ENCODE assay signal across 1 cellular context in the genomic region with DNA sequence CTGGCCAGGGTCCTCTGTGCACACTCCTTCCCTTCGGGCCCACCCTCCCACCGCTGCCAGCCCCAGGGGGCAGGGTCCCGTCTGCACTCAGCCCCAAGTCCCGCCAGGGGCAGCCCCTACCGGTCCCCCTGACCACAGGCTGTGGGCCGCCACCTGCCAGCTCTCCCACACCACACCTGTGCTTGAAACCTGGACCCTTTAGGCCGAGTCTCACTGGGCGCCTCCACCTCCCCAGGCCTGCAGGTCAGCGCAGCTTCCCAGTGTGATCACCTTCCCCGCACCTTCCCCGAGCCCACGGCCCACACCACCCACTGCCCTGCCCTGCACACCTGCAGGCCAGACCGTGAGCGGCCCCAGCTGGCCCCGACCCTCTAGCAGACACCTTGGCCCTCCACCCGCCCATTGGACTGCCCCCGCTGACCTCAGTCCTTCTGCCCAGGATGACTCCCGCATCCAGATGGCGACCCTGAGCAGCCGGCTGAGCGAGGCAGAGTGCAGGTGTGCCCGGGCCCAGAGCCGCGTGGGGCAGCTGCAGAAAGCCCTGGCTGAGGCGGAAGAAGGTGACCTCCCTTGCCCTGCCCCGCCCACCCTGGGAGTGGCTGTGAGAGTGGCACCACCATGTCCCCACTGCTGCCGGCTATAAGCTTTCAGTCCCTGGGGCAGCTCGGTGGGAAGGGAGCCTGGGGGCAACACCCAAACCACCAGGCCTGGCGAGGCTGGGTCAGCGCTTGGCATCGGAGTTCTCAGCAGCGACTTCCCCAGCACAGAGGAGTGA.
A peak's percentile ranks its signal among the peaks of the same experiment; 100 is the strongest.
TF ChIP-seq lines count a peak whose summit lies in the region.

No MANE protein-coding gene starts in this region.

TF ChIP-seq in HepG2, 621 proteins besides CTCF, POLR2A, EP300 and RAD21 (continued from another document and continues in another):
- TF ChIP-seq, protein P1, sequence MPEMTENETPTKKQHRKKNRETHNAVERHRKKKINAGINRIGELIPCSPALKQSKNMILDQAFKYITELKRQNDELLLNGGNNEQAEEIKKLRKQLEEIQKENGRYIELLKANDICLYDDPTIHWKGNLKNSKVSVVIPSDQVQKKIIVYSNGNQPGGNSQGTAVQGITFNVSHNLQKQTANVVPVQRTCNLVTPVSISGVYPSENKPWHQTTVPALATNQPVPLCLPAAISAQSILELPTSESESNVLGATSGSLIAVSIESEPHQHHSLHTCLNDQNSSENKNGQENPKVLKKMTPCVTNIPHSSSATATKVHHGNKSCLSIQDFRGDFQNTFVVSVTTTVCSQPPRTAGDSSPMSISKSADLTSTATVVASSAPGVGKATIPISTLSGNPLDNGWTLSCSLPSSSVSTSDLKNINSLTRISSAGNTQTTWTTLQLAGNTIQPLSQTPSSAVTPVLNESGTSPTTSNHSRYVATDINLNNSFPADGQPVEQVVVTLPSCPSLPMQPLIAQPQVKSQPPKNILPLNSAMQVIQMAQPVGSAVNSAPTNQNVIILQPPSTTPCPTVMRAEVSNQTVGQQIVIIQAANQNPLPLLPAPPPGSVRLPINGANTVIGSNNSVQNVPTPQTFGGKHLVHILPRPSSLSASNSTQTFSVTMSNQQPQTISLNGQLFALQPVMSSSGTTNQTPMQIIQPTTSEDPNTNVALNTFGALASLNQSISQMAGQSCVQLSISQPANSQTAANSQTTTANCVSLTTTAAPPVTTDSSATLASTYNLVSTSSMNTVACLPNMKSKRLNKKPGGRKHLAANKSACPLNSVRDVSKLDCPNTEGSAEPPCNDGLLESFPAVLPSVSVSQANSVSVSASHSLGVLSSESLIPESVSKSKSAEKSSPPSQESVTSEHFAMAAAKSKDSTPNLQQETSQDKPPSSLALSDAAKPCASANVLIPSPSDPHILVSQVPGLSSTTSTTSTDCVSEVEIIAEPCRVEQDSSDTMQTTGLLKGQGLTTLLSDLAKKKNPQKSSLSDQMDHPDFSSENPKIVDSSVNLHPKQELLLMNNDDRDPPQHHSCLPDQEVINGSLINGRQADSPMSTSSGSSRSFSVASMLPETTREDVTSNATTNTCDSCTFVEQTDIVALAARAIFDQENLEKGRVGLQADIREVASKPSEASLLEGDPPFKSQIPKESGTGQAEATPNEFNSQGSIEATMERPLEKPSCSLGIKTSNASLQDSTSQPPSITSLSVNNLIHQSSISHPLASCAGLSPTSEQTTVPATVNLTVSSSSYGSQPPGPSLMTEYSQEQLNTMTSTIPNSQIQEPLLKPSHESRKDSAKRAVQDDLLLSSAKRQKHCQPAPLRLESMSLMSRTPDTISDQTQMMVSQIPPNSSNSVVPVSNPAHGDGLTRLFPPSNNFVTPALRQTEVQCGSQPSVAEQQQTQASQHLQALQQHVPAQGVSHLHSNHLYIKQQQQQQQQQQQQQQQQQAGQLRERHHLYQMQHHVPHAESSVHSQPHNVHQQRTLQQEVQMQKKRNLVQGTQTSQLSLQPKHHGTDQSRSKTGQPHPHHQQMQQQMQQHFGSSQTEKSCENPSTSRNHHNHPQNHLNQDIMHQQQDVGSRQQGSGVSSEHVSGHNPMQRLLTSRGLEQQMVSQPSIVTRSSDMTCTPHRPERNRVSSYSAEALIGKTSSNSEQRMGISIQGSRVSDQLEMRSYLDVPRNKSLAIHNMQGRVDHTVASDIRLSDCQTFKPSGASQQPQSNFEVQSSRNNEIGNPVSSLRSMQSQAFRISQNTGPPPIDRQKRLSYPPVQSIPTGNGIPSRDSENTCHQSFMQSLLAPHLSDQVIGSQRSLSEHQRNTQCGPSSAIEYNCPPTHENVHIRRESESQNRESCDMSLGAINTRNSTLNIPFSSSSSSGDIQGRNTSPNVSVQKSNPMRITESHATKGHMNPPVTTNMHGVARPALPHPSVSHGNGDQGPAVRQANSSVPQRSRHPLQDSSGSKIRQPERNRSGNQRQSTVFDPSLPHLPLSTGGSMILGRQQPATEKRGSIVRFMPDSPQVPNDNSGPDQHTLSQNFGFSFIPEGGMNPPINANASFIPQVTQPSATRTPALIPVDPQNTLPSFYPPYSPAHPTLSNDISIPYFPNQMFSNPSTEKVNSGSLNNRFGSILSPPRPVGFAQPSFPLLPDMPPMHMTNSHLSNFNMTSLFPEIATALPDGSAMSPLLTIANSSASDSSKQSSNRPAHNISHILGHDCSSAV (CRISPR knock-in tag; IDR thresholded peaks at IDR 0.05; ENCODE audit: borderline replicate concordance): no peak
- TF ChIP-seq PCBP1 (IDR thresholded peaks at IDR 0.05; ENCODE audit: borderline replicate concordance, low read depth, low read length) (0 out of 2 replicates have a peak, but pooled peaks have one; percentile 11), ELF3 (CRISPR knock-in tag; IDR thresholded peaks at IDR 0.05) (no peak), ZNF782 (CRISPR knock-in tag; IDR thresholded peaks at IDR 0.05; ENCODE audit: borderline replicate concordance) (no peak), ZNF547 (CRISPR knock-in tag; IDR thresholded peaks at IDR 0.05) (no peak; the same call in 1 of the 2 replicates), MTA3 (CRISPR knock-in tag; IDR thresholded peaks at IDR 0.05) (no peak), SATB2 (CRISPR knock-in tag; IDR thresholded peaks at IDR 0.05) (no peak), XRCC5 (optimal IDR thresholded peaks at IDR 0.05; ENCODE audit: low read length) (no peak), ZNF614 (CRISPR knock-in tag; IDR thresholded peaks at IDR 0.05; ENCODE audit: borderline replicate concordance) (no peak), SALL1 (CRISPR knock-in tag; IDR thresholded peaks at IDR 0.05) (peak; percentile 55), NKX3-1 (CRISPR knock-in tag; IDR thresholded peaks at IDR 0.05) (no peak), CBX5 (CRISPR knock-in tag; IDR thresholded peaks at IDR 0.05; ENCODE audit: borderline replicate concordance) (no peak), GABPB1 (CRISPR knock-in tag; IDR thresholded peaks at IDR 0.05) (peak; percentile 53; the same call in 1 of the 2 replicates), MEF2D (CRISPR knock-in tag; IDR thresholded peaks at IDR 0.05) (no peak), RBFOX2 (IDR thresholded peaks at IDR 0.05; ENCODE audit: low read depth, low read length) (peak; percentile 66), ZFX (CRISPR knock-in tag; IDR thresholded peaks at IDR 0.05; ENCODE audit: low read depth) (peak; percentile 90), MAFG (CRISPR knock-in tag; IDR thresholded peaks at IDR 0.05) (0 out of 2 replicates have a peak, but pooled peaks have one; percentile 4), REL (CRISPR knock-in tag; conservative IDR thresholded peaks at IDR 0.05) (no peak), ZSCAN22 (CRISPR knock-in tag; IDR thresholded peaks at IDR 0.05) (no peak; the same call in 1 of the 2 replicates), ZNF605 (CRISPR knock-in tag; IDR thresholded peaks at IDR 0.05) (peak; percentile 41; the same call in 1 of the 2 replicates), ZNF737 (CRISPR knock-in tag; IDR thresholded peaks at IDR 0.05; ENCODE audit: borderline replicate concordance) (no peak), NR2F6 (IDR thresholded peaks at IDR 0.05) (peak; percentile 66; the same call in 1 of the 2 replicates), NR2F6 (CRISPR knock-in tag; IDR thresholded peaks at IDR 0.05) (peak; percentile 72), ZBTB1 (CRISPR knock-in tag; IDR thresholded peaks at IDR 0.05; ENCODE audit: borderline replicate concordance) (no peak), GTF2F1 (IDR thresholded peaks at IDR 0.05; ENCODE audit: low read length) (no peak), SP4 (CRISPR knock-in tag; IDR thresholded peaks at IDR 0.05) (peak; percentile 69), ZIK1 (CRISPR knock-in tag; IDR thresholded peaks at IDR 0.05; ENCODE audit: borderline replicate concordance, low read depth) (no peak), ZMAT3 (CRISPR knock-in tag; conservative IDR thresholded peaks at IDR 0.05) (no peak), ZNF33A (CRISPR knock-in tag; IDR thresholded peaks at IDR 0.05; ENCODE audit: borderline replicate concordance) (no peak), TARDBP (CRISPR knock-in tag; IDR thresholded peaks at IDR 0.05) (no peak), ZBTB20 (CRISPR knock-in tag; IDR thresholded peaks at IDR 0.05; ENCODE audit: borderline replicate concordance, low read depth) (no peak)
- TF ChIP-seq, protein P2, sequence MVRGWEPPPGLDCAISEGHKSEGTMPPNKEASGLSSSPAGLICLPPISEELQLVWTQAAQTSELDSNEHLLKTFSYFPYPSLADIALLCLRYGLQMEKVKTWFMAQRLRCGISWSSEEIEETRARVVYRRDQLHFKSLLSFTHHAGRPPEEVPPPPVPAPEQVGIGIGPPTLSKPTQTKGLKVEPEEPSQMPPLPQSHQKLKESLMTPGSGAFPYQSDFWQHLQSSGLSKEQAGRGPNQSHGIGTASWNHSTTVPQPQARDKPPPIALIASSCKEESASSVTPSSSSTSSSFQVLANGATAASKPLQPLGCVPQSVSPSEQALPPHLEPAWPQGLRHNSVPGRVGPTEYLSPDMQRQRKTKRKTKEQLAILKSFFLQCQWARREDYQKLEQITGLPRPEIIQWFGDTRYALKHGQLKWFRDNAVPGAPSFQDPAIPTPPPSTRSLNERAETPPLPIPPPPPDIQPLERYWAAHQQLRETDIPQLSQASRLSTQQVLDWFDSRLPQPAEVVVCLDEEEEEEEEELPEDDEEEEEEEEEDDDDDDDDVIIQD (CRISPR knock-in tag; IDR thresholded peaks at IDR 0.05; ENCODE audit: low read depth): no peak
- TF ChIP-seq, protein P3, sequence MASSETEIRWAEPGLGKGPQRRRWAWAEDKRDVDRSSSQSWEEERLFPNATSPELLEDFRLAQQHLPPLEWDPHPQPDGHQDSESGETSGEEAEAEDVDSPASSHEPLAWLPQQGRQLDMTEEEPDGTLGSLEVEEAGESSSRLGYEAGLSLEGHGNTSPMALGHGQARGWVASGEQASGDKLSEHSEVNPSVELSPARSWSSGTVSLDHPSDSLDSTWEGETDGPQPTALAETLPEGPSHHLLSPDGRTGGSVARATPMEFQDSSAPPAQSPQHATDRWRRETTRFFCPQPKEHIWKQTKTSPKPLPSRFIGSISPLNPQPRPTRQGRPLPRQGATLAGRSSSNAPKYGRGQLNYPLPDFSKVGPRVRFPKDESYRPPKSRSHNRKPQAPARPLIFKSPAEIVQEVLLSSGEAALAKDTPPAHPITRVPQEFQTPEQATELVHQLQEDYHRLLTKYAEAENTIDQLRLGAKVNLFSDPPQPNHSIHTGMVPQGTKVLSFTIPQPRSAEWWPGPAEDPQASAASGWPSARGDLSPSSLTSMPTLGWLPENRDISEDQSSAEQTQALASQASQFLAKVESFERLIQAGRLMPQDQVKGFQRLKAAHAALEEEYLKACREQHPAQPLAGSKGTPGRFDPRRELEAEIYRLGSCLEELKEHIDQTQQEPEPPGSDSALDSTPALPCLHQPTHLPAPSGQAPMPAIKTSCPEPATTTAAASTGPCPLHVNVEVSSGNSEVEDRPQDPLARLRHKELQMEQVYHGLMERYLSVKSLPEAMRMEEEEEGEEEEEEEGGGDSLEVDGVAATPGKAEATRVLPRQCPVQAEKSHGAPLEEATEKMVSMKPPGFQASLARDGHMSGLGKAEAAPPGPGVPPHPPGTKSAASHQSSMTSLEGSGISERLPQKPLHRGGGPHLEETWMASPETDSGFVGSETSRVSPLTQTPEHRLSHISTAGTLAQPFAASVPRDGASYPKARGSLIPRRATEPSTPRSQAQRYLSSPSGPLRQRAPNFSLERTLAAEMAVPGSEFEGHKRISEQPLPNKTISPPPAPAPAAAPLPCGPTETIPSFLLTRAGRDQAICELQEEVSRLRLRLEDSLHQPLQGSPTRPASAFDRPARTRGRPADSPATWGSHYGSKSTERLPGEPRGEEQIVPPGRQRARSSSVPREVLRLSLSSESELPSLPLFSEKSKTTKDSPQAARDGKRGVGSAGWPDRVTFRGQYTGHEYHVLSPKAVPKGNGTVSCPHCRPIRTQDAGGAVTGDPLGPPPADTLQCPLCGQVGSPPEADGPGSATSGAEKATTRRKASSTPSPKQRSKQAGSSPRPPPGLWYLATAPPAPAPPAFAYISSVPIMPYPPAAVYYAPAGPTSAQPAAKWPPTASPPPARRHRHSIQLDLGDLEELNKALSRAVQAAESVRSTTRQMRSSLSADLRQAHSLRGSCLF (CRISPR knock-in tag; IDR thresholded peaks at IDR 0.05; ENCODE audit: borderline replicate concordance): no peak
- TF ChIP-seq, protein P4, sequence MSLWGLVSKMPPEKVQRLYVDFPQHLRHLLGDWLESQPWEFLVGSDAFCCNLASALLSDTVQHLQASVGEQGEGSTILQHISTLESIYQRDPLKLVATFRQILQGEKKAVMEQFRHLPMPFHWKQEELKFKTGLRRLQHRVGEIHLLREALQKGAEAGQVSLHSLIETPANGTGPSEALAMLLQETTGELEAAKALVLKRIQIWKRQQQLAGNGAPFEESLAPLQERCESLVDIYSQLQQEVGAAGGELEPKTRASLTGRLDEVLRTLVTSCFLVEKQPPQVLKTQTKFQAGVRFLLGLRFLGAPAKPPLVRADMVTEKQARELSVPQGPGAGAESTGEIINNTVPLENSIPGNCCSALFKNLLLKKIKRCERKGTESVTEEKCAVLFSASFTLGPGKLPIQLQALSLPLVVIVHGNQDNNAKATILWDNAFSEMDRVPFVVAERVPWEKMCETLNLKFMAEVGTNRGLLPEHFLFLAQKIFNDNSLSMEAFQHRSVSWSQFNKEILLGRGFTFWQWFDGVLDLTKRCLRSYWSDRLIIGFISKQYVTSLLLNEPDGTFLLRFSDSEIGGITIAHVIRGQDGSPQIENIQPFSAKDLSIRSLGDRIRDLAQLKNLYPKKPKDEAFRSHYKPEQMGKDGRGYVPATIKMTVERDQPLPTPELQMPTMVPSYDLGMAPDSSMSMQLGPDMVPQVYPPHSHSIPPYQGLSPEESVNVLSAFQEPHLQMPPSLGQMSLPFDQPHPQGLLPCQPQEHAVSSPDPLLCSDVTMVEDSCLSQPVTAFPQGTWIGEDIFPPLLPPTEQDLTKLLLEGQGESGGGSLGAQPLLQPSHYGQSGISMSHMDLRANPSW (CRISPR knock-in tag; IDR thresholded peaks at IDR 0.05; ENCODE audit: borderline replicate concordance): no peak
- TF ChIP-seq, protein P5, sequence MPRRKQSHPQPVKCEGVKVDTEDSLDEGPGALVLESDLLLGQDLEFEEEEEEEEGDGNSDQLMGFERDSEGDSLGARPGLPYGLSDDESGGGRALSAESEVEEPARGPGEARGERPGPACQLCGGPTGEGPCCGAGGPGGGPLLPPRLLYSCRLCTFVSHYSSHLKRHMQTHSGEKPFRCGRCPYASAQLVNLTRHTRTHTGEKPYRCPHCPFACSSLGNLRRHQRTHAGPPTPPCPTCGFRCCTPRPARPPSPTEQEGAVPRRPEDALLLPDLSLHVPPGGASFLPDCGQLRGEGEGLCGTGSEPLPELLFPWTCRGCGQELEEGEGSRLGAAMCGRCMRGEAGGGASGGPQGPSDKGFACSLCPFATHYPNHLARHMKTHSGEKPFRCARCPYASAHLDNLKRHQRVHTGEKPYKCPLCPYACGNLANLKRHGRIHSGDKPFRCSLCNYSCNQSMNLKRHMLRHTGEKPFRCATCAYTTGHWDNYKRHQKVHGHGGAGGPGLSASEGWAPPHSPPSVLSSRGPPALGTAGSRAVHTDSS (CRISPR knock-in tag; conservative IDR thresholded peaks at IDR 0.05): no peak
- TF ChIP-seq, protein P6, sequence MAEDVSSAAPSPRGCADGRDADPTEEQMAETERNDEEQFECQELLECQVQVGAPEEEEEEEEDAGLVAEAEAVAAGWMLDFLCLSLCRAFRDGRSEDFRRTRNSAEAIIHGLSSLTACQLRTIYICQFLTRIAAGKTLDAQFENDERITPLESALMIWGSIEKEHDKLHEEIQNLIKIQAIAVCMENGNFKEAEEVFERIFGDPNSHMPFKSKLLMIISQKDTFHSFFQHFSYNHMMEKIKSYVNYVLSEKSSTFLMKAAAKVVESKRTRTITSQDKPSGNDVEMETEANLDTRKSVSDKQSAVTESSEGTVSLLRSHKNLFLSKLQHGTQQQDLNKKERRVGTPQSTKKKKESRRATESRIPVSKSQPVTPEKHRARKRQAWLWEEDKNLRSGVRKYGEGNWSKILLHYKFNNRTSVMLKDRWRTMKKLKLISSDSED (CRISPR knock-in tag; IDR thresholded peaks at IDR 0.05): peak; percentile 76; the same call in 1 of the 2 replicates
